8 cellular contexts compared by ENCODE assay signal in genomic region chr9:67726213-67726988, GRCh38.
DNase-seq lines count a peak whose midpoint lies in the region; ATAC-seq and TF ChIP-seq lines count a peak whose summit lies in the region.
"Not testable (repeated sequence)": the region's sequence is repeated elsewhere in the genome, so short reads cannot be mapped to it uniquely, and the experiment has no call there.

No MANE protein-coding gene starts in this region.

- H3K27ac ChIP-seq in gastroesophageal sphincter, result peak overlapping the region in 3 of 4 donors; percentile 62 to 74 (median 69)
- H3K27ac ChIP-seq in testis, result not testable (repeated sequence)

- DNase-seq in activated naive CD8-positive, alpha-beta T cell treated with anti-CD3 and anti-CD28 coated beads for 36 hours, result peak; percentile 20
- not testable (repeated sequence) for DNase-seq in natural killer cell treated with Interleukin-12 subunit alpha and Interleukin-12 subunit beta and Interleukin-15 and Interleukin-18, amount 100 ng/mL, for 72 hours (ENCODE audit: low spot score)
- DNase-seq in testis, result peak; percentile 15

- H3K4me1 ChIP-seq in gastroesophageal sphincter, testis: not testable (repeated sequence)

- no CpG with 5 or more reads among the region's 58 CpGs for WGBS in gastroesophageal sphincter (ENCODE audit: low coverage in 1 of 2), 2 donors
- WGBS in testis, 2 donors, result 3% methylated on average over 8 of the region's 58 CpGs; no CpG with 5 or more reads in 1 of the 2 donors

- H3K4me3 Mint-ChIP-seq in activated naive CD8-positive, alpha-beta T cell treated with anti-CD3 and anti-CD28 coated beads for 36 hours, result peak overlapping the region; percentile 68
- H3K4me3 Mint-ChIP-seq in natural killer cell treated with Interleukin-12 subunit alpha and Interleukin-12 subunit beta and Interleukin-15 and Interleukin-18, amount 100 ng/mL, for 72 hours, result not testable (repeated sequence)

- peak overlapping the region; percentile 20 for H3K27ac Mint-ChIP-seq in activated naive CD8-positive, alpha-beta T cell treated with anti-CD3 and anti-CD28 coated beads for 36 hours
- H3K27ac Mint-ChIP-seq in natural killer cell treated with Interleukin-12 subunit alpha and Interleukin-12 subunit beta and Interleukin-15 and Interleukin-18, amount 100 ng/mL, for 72 hours, result not testable (repeated sequence)

- H3K36me3 ChIP-seq in gastroesophageal sphincter; testis (ENCODE audit: low read depth, missing control alignments): not testable (repeated sequence)

- H3K4me3 ChIP-seq in gastroesophageal sphincter (peak overlapping the region; percentile 41 to 47), testis (peak overlapping the region in 1 of 2 donors; percentile 31)

- H3K36me3 Mint-ChIP-seq in activated naive CD8-positive, alpha-beta T cell treated with anti-CD3 and anti-CD28 coated beads for 36 hours; natural killer cell treated with Interleukin-12 subunit alpha and Interleukin-12 subunit beta and Interleukin-15 and Interleukin-18, amount 100 ng/mL, for 72 hours: not testable (repeated sequence)

- not testable (repeated sequence) for H3K4me1 Mint-ChIP-seq in activated naive CD8-positive, alpha-beta T cell treated with anti-CD3 and anti-CD28 coated beads for 36 hours; natural killer cell treated with Interleukin-12 subunit alpha and Interleukin-12 subunit beta and Interleukin-15 and Interleukin-18, amount 100 ng/mL, for 72 hours (ENCODE audit: low read depth in 2 of 2)

- not testable (repeated sequence) for H3K27me3 ChIP-seq in gastroesophageal sphincter, testis

- TF ChIP-seq POLR2A in gastroesophageal sphincter (IDR thresholded peaks at IDR 0.05); testis (IDR thresholded peaks at IDR 0.05): not testable (repeated sequence)

- not testable (repeated sequence) for H3K9me3 Mint-ChIP-seq in activated naive CD8-positive, alpha-beta T cell treated with anti-CD3 and anti-CD28 coated beads for 36 hours; natural killer cell treated with Interleukin-12 subunit alpha and Interleukin-12 subunit beta and Interleukin-15 and Interleukin-18, amount 100 ng/mL, for 72 hours

- intact Hi-C loops in testis (cut with DNase I; ENCODE audit: low total_unique reads), result not testable (repeated sequence)

- TF ChIP-seq CTCF in gastroesophageal sphincter (IDR thresholded peaks at IDR 0.05); testis (IDR thresholded peaks at IDR 0.05): not testable (repeated sequence)

- H3K27me3 Mint-ChIP-seq in activated naive CD8-positive, alpha-beta T cell treated with anti-CD3 and anti-CD28 coated beads for 36 hours; natural killer cell treated with Interleukin-12 subunit alpha and Interleukin-12 subunit beta and Interleukin-15 and Interleukin-18, amount 100 ng/mL, for 72 hours: not testable (repeated sequence)

- ATAC-seq in GM18520 (IDR thresholded peaks at IDR 0.05; ENCODE audit: unreplicated experiment) (peak; percentile 54), GM21717 (IDR thresholded peaks at IDR 0.05; ENCODE audit: unreplicated experiment) (peak; percentile 67), HG03280 (IDR thresholded peaks at IDR 0.05; ENCODE audit: unreplicated experiment) (peak; percentile 84), gastroesophageal sphincter (peak; percentile 82)
- ATAC-seq in activated CD4-positive, CD25-positive, alpha-beta regulatory T cell treated with anti-CD3 and anti-CD28 coated beads, Interleukin-2, amount 50 U/mL, for 24 hours, result peak; percentile 47 to 63
- ATAC-seq in natural killer cell treated with Interleukin-12 subunit alpha and Interleukin-12 subunit beta and Interleukin-15 and Interleukin-18, amount 100 ng/mL, for 72 hours, result peak; percentile 71 to 87

- H3K9me3 ChIP-seq in gastroesophageal sphincter, testis: not testable (repeated sequence)

- TF ChIP-seq EP300 in gastroesophageal sphincter (IDR thresholded peaks at IDR 0.05), result not testable (repeated sequence)
